In the genomic region with DNA sequence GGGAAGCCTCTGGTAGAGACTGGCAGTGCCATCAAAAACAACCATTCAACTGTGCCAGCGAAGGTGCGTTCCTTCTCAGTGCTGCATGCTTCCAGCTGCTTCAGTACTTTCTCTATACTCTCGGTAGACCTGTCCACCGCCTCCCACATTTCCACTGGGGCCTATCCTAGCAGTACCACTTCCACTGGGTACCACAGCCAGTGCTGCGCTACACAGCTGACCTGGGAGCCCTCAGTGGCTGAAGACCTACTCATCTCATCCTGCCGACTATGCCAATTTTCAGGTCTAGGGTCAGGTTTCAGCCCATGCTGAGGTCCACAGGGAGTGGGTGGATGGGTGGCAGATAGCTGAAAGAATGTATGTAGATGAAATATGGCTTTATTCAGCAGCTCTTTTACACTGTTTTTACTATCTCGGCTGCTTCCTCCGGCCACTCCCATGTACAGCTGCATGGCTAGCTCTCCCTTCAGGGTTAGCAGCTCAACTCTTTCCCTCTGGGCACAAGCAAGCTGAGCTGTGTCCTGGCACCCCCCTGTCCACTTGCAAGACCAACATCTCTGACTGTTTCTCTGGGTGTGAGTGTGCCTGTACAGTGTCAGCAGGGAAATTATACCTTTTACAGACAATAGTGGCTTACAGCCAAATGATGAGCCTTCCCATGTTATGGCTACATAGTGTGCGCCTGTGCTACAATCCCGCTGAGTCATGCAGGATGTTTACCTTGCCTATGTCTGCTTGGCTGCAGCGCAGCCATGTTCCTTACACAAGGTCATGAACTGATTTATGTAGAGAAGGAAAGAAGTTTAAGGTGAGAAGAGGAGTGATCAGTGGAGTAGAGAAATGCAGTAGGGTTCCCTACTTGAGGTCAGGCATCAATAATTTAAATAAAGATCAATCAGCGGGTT, we compare ENCODE assay signal across 1 cellular context.
A peak's percentile ranks its signal among the peaks of the same experiment; 100 is the strongest.
TF ChIP-seq lines count a peak whose summit lies in the region.

No MANE protein-coding gene starts in this region.

TF ChIP-seq in HepG2, 621 proteins besides CTCF, POLR2A, EP300 and RAD21 (continued from another document and continues in another):
- TF ChIP-seq SOX13 (IDR thresholded peaks at IDR 0.05) (no peak), SOX13 (CRISPR knock-in tag; conservative IDR thresholded peaks at IDR 0.05 in 1 of 2, IDR thresholded peaks at IDR 0.05 in 1 of 2) (peak in 1 of 2 experiments; percentile 70; a peak in 2 of 4 replicates), ZNF543 (CRISPR knock-in tag; IDR thresholded peaks at IDR 0.05) (no peak), ZNF552 (CRISPR knock-in tag; IDR thresholded peaks at IDR 0.05; ENCODE audit: borderline replicate concordance) (no peak), HOXA7 (CRISPR knock-in tag; IDR thresholded peaks at IDR 0.05) (no peak), ZNF331 (CRISPR knock-in tag; IDR thresholded peaks at IDR 0.05) (0 out of 2 replicates have a peak, but pooled peaks have one; percentile 28), ZBTB38 (CRISPR knock-in tag; IDR thresholded peaks at IDR 0.05) (no peak), ZNF792 (CRISPR knock-in tag; IDR thresholded peaks at IDR 0.05) (no peak), ZNF496 (CRISPR knock-in tag; IDR thresholded peaks at IDR 0.05; ENCODE audit: insufficient replicate concordance) (no peak), ZBTB8A (CRISPR knock-in tag; IDR thresholded peaks at IDR 0.05; ENCODE audit: borderline replicate concordance, low read depth) (no peak), ZNF12 (CRISPR knock-in tag; IDR thresholded peaks at IDR 0.05) (0 out of 2 replicates have a peak, but pooled peaks have one; percentile 68), SIN3A (IDR thresholded peaks at IDR 0.05; ENCODE audit: borderline replicate concordance, low read depth, low read length) (no peak), ZNF24 (IDR thresholded peaks at IDR 0.05) (no peak), SYNCRIP (IDR thresholded peaks at IDR 0.05; ENCODE audit: insufficient read depth, low read depth, low read length) (no peak), ZNF30 (CRISPR knock-in tag; IDR thresholded peaks at IDR 0.05) (no peak), RCOR2 (CRISPR knock-in tag; IDR thresholded peaks at IDR 0.05) (no peak), NFE2 (CRISPR knock-in tag; IDR thresholded peaks at IDR 0.05) (peak; percentile 89), ZNF326 (CRISPR knock-in tag; IDR thresholded peaks at IDR 0.05; ENCODE audit: borderline replicate concordance) (no peak), ZNF230 (CRISPR knock-in tag; IDR thresholded peaks at IDR 0.05) (no peak), HOXA5 (CRISPR knock-in tag; IDR thresholded peaks at IDR 0.05) (no peak), IKZF4 (CRISPR knock-in tag; IDR thresholded peaks at IDR 0.05; ENCODE audit: borderline replicate concordance, low read depth, not compliant biosample characterization) (no peak), MED1 (CRISPR knock-in tag; IDR thresholded peaks at IDR 0.05) (0 out of 2 replicates have a peak, but pooled peaks have one; percentile 38), ZNF670 (CRISPR knock-in tag; IDR thresholded peaks at IDR 0.05; ENCODE audit: borderline replicate concordance) (no peak), TCF7L2 (IDR thresholded peaks at IDR 0.05; ENCODE audit: low read depth, low read length) (no peak), HNF4A (CRISPR knock-in tag; IDR thresholded peaks at IDR 0.05) (no peak), FOSL1 (CRISPR knock-in tag; IDR thresholded peaks at IDR 0.05; ENCODE audit: borderline replicate concordance) (peak; percentile 52; the same call in 1 of the 2 replicates), AHR (CRISPR knock-in tag; IDR thresholded peaks at IDR 0.05) (no peak), SNRNP70 (IDR thresholded peaks at IDR 0.05; ENCODE audit: low read depth, low read length) (no peak), GATA4 (IDR thresholded peaks at IDR 0.05; ENCODE audit: borderline replicate concordance, low read depth) (no peak), CBX5 (CRISPR knock-in tag; IDR thresholded peaks at IDR 0.05; ENCODE audit: borderline replicate concordance) (0 out of 2 replicates have a peak, but pooled peaks have one; percentile 21), FLYWCH1 (CRISPR knock-in tag; IDR thresholded peaks at IDR 0.05) (no peak), RFX5 (IDR thresholded peaks at IDR 0.05; ENCODE audit: low read depth, low read length) (no peak), YY1 (IDR thresholded peaks at IDR 0.05; ENCODE audit: insufficient read depth, insufficient replicate concordance, low read depth, low read length) (peak; percentile 26), REL (CRISPR knock-in tag; conservative IDR thresholded peaks at IDR 0.05) (no peak), ZNF282 (IDR thresholded peaks at IDR 0.05; ENCODE audit: partially characterized antibody) (no peak), SIN3B (IDR thresholded peaks at IDR 0.05; ENCODE audit: low read length) (no peak), RNF2 (conservative IDR thresholded peaks at IDR 0.05; ENCODE audit: low read depth) (0 out of 2 replicates have a peak, but pooled peaks have one; percentile 38), FIP1L1 (IDR thresholded peaks at IDR 0.05; ENCODE audit: borderline replicate concordance, insufficient read depth, low read depth, low read length) (no peak)
- TF ChIP-seq, protein P1, sequence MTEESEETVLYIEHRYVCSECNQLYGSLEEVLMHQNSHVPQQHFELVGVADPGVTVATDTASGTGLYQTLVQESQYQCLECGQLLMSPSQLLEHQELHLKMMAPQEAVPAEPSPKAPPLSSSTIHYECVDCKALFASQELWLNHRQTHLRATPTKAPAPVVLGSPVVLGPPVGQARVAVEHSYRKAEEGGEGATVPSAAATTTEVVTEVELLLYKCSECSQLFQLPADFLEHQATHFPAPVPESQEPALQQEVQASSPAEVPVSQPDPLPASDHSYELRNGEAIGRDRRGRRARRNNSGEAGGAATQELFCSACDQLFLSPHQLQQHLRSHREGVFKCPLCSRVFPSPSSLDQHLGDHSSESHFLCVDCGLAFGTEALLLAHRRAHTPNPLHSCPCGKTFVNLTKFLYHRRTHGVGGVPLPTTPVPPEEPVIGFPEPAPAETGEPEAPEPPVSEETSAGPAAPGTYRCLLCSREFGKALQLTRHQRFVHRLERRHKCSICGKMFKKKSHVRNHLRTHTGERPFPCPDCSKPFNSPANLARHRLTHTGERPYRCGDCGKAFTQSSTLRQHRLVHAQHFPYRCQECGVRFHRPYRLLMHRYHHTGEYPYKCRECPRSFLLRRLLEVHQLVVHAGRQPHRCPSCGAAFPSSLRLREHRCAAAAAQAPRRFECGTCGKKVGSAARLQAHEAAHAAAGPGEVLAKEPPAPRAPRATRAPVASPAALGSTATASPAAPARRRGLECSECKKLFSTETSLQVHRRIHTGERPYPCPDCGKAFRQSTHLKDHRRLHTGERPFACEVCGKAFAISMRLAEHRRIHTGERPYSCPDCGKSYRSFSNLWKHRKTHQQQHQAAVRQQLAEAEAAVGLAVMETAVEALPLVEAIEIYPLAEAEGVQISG (CRISPR knock-in tag; IDR thresholded peaks at IDR 0.05), result no peak
- TF ChIP-seq, protein P2, sequence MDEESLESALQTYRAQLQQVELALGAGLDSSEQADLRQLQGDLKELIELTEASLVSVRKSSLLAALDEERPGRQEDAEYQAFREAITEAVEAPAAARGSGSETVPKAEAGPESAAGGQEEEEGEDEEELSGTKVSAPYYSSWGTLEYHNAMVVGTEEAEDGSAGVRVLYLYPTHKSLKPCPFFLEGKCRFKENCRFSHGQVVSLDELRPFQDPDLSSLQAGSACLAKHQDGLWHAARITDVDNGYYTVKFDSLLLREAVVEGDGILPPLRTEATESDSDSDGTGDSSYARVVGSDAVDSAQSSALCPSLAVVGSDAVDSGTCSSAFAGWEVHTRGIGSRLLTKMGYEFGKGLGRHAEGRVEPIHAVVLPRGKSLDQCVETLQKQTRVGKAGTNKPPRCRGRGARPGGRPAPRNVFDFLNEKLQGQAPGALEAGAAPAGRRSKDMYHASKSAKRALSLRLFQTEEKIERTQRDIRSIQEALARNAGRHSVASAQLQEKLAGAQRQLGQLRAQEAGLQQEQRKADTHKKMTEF (CRISPR knock-in tag; IDR thresholded peaks at IDR 0.05), result no peak
- TF ChIP-seq, protein P3, sequence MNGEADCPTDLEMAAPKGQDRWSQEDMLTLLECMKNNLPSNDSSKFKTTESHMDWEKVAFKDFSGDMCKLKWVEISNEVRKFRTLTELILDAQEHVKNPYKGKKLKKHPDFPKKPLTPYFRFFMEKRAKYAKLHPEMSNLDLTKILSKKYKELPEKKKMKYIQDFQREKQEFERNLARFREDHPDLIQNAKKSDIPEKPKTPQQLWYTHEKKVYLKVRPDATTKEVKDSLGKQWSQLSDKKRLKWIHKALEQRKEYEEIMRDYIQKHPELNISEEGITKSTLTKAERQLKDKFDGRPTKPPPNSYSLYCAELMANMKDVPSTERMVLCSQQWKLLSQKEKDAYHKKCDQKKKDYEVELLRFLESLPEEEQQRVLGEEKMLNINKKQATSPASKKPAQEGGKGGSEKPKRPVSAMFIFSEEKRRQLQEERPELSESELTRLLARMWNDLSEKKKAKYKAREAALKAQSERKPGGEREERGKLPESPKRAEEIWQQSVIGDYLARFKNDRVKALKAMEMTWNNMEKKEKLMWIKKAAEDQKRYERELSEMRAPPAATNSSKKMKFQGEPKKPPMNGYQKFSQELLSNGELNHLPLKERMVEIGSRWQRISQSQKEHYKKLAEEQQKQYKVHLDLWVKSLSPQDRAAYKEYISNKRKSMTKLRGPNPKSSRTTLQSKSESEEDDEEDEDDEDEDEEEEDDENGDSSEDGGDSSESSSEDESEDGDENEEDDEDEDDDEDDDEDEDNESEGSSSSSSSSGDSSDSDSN (CRISPR knock-in tag; IDR thresholded peaks at IDR 0.05), result no peak
- TF ChIP-seq, protein P4, sequence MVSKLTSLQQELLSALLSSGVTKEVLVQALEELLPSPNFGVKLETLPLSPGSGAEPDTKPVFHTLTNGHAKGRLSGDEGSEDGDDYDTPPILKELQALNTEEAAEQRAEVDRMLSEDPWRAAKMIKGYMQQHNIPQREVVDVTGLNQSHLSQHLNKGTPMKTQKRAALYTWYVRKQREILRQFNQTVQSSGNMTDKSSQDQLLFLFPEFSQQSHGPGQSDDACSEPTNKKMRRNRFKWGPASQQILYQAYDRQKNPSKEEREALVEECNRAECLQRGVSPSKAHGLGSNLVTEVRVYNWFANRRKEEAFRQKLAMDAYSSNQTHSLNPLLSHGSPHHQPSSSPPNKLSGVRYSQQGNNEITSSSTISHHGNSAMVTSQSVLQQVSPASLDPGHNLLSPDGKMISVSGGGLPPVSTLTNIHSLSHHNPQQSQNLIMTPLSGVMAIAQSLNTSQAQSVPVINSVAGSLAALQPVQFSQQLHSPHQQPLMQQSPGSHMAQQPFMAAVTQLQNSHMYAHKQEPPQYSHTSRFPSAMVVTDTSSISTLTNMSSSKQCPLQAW (CRISPR knock-in tag; IDR thresholded peaks at IDR 0.05), result no peak
- TF ChIP-seq, protein P5, sequence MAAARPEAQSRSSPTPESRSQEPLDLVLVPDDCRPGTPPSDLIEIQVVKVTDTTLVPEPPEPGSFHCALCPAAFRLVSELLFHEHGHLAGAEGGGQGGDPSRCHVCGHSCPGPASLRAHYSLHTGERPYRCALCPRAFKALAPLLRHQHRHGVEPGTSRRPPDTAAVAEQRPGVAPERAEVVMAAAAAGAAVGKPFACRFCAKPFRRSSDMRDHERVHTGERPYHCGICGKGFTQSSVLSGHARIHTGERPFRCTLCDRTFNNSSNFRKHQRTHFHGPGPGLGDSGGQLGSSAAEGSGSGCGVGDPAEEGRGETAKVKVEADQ (CRISPR knock-in tag; IDR thresholded peaks at IDR 0.05; ENCODE audit: borderline replicate concordance), result no peak
- TF ChIP-seq, protein P6, sequence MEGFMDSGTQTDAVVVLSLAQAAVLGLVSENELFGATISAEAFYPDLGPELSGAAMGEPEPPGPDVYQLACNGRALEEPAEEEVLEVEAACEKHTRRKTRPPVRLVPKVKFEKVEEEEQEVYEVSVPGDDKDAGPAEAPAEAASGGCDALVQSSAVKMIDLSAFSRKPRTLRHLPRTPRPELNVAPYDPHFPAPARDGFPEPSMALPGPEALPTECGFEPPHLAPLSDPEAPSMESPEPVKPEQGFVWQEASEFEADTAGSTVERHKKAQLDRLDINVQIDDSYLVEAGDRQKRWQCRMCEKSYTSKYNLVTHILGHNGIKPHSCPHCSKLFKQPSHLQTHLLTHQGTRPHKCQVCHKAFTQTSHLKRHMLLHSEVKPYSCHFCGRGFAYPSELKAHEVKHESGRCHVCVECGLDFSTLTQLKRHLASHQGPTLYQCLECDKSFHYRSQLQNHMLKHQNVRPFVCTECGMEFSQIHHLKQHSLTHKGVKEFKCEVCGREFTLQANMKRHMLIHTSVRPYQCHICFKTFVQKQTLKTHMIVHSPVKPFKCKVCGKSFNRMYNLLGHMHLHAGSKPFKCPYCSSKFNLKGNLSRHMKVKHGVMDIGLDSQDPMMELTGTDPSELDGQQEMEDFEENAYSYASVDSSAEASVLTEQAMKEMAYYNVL (CRISPR knock-in tag; IDR thresholded peaks at IDR 0.05; ENCODE audit: borderline replicate concordance), result no peak
- TF ChIP-seq, protein P7, sequence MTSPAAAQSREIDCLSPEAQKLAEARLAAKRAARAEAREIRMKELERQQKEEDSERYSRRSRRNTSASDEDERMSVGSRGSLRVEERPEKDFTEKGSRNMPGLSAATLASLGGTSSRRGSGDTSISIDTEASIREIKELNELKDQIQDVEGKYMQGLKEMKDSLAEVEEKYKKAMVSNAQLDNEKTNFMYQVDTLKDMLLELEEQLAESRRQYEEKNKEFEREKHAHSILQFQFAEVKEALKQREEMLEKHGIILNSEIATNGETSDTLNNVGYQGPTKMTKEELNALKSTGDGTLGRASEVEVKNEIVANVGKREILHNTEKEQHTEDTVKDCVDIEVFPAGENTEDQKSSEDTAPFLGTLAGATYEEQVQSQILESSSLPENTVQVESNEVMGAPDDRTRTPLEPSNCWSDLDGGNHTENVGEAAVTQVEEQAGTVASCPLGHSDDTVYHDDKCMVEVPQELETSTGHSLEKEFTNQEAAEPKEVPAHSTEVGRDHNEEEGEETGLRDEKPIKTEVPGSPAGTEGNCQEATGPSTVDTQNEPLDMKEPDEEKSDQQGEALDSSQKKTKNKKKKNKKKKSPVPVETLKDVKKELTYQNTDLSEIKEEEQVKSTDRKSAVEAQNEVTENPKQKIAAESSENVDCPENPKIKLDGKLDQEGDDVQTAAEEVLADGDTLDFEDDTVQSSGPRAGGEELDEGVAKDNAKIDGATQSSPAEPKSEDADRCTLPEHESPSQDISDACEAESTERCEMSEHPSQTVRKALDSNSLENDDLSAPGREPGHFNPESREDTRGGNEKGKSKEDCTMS (CRISPR knock-in tag; conservative IDR thresholded peaks at IDR 0.05), result no peak
- TF ChIP-seq, protein P8, sequence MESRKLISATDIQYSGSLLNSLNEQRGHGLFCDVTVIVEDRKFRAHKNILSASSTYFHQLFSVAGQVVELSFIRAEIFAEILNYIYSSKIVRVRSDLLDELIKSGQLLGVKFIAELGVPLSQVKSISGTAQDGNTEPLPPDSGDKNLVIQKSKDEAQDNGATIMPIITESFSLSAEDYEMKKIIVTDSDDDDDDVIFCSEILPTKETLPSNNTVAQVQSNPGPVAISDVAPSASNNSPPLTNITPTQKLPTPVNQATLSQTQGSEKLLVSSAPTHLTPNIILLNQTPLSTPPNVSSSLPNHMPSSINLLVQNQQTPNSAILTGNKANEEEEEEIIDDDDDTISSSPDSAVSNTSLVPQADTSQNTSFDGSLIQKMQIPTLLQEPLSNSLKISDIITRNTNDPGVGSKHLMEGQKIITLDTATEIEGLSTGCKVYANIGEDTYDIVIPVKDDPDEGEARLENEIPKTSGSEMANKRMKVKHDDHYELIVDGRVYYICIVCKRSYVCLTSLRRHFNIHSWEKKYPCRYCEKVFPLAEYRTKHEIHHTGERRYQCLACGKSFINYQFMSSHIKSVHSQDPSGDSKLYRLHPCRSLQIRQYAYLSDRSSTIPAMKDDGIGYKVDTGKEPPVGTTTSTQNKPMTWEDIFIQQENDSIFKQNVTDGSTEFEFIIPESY (CRISPR knock-in tag; IDR thresholded peaks at IDR 0.05), result peak; percentile 79
